8 cellular contexts compared by ENCODE assay signal in genomic region chr1:53182111-53182593, GRCh38. TPM values are rescaled to one million over a fixed set of nuclear protein-coding genes. Genes with fewer than 3 reads are reported as not detected.
A peak's percentile ranks its signal among the peaks of the same experiment; 100 is the strongest.
DNase-seq lines count a peak whose midpoint lies in the region; ATAC-seq and TF ChIP-seq lines count a peak whose summit lies in the region.

No MANE protein-coding gene starts in this region.

- DNase-seq in GM06990 (ENCODE audit: extremely low read depth, insufficient read length), result no peak
- peak; percentile 28 for DNase-seq in MV-4-11 (lab: John Stamatoyannopoulos, UW)
- DNase-seq in T follicular helper cell (ENCODE audit: low read depth), result peak; percentile 65
- DNase-seq in adipocyte (ENCODE audit: low read depth), result peak; percentile 87
- peak; percentile 84 for DNase-seq in left cardiac atrium
- DNase-seq in putamen (ENCODE audit: low spot score), result peak; percentile 54

- intact Hi-C loops in left cardiac atrium (cut with DNase I), result loop anchor here in 1 of 2 donors (5.0 to 10.0 kb wide), 2 partner anchors 275 to 477 kb away; no protein-coding TSS in a partner anchor

- no peaks in the 10 kb centered on the region for H3K36me3 ChIP-seq in GM06990 (ENCODE audit: control insufficient read depth, insufficient read depth, low read length)
- no peaks in the 10 kb centered on the region for H3K36me3 ChIP-seq in adipocyte (ENCODE audit: control insufficient read depth, insufficient read depth, low read length, severe bottlenecking)

- TF ChIP-seq CTCF in GM06990 (IDR thresholded peaks at IDR 0.05; ENCODE audit: insufficient read depth, low read length, poor library complexity, severe bottlenecking), result peak; percentile 79

- peak; percentile 53 to 64 for ATAC-seq in left cardiac atrium
- ATAC-seq in GM18909 (IDR thresholded peaks at IDR 0.05; ENCODE audit: poor library complexity, unreplicated experiment), result no peak
- ATAC-seq in HG02938 (IDR thresholded peaks at IDR 0.05; ENCODE audit: unreplicated experiment), result no peak

- peak overlapping the region; percentile 81 for H3K9ac ChIP-seq in adipocyte (ENCODE audit: low read length)

- H3K27me3 ChIP-seq in GM06990 (replicated peaks; ENCODE audit: control insufficient read depth, insufficient read depth, low read length) (no peaks in the 10 kb centered on the region; the same call in 1 of the 2 replicates), adipocyte (replicated peaks; ENCODE audit: control insufficient read depth, insufficient read depth, low read length) (no peaks in the 10 kb centered on the region)

- H3K9me3 ChIP-seq in adipocyte (ENCODE audit: control insufficient read depth, low read length), result no peaks in the 10 kb centered on the region

- H3K4me1 ChIP-seq in adipocyte (ENCODE audit: control insufficient read depth, insufficient read depth, low read length), result peaks cover 41% of the 10 kb centered on the region

- H3K4me3 ChIP-seq in GM06990 (replicated peaks; ENCODE audit: low read depth, low read length), result no peak overlapping the region
- peak overlapping the region; percentile 26 for H3K4me3 ChIP-seq in adipocyte (ENCODE audit: low read length)

RNA-seq across cellular contexts. Expression of gene CPT2, which starts 14.5 kb away (rescaled TPM):
- 10 to 100 TPM; 15.2 to 16.7 TPM for total RNA-seq in left cardiac atrium

RNA-seq across cellular contexts. Expression of gene CZIB, which starts 38.3 kb away (rescaled TPM):
- 10 to 100 TPM; 42.4 to 53.7 TPM for total RNA-seq in left cardiac atrium

RNA-seq across cellular contexts. Expression of gene SLC1A7, which starts 39.7 kb away (rescaled TPM):
- under 1 TPM; 0.31 to 0.85 TPM for total RNA-seq in left cardiac atrium

RNA-seq across cellular contexts. Expression of gene MAGOH, which starts 56.2 kb away (rescaled TPM):
- total RNA-seq in left cardiac atrium, result 10 to 100 TPM; 26.1 to 26.4 TPM

Comparison
In these comparisons a context has a peak if more than half of its experiments do, and no peak if none do; other contexts are left out.
1. ATAC-seq: peak in left cardiac atrium (2 of 2); none in GM18909 (single experiment) and HG02938 (single experiment).